Comparison of ENCODE assay signal across 1 cellular context in genomic region chr12:650983-651382, GRCh38.
TF ChIP-seq lines count a peak whose summit lies in the region.

No MANE protein-coding gene starts in this region.

TF ChIP-seq in liver, 16 proteins besides CTCF, POLR2A, EP300 and RAD21 (continued from another document):
- TF ChIP-seq ZBTB33 (IDR thresholded peaks at IDR 0.05) (no peak), JUND (IDR thresholded peaks at IDR 0.05) (no peak)
